In the genomic region with DNA sequence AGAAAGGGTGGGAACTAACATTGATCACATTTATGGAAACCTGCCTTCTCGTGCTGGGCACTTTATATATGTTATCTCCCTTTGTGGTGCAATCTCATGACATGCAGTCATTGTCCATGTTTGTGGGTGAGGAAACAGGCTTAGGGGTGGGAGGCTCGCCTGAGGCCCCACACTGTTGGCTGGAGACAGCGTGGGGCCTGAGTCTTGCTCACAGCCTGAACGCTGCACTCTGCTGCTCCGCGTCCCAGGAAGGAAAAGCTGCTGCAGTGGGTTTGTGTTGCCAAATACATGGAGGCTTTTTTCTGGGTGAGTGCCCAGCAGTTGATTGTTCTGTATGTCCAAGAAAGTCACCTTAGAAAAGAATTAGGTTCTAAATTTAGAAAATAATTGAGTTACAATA, we compare ENCODE assay signal across 25 cellular contexts.
DNase-seq lines count a peak whose midpoint lies in the region; ATAC-seq and TF ChIP-seq lines count a peak whose summit lies in the region.
"Had no signal": no experiment of that assay in that cellular context is flagged by ENCODE, and none has a peak within 500 bp of the region (broad histone marks: within the 10 kb centered on the region; RNA-seq: fewer than 3 reads in every experiment).

No MANE protein-coding gene starts in this region.

- TF ChIP-seq CTCF in fibroblast of pulmonary artery (IDR thresholded peaks at IDR 0.05; ENCODE audit: low read length, missing control alignments), result no peak

- H3K36me3 Mint-ChIP-seq in effector memory CD8-positive, alpha-beta T cell (ENCODE audit: insufficient read depth), result peaks cover 37% of the 10 kb centered on the region

- ATAC-seq in effector memory CD8-positive, alpha-beta T cell (replicated peaks), result no peak
- ATAC-seq in HG02870 (IDR thresholded peaks at IDR 0.05; ENCODE audit: unreplicated experiment), result no peak
- ATAC-seq: activated CD8-positive, alpha-beta T cell treated with anti-CD3 and anti-CD28 coated beads, Interleukin-2, amount 10 ng/mL, durations not matched to agents 7 days and 5 days; activated naive CD4-positive, alpha-beta T cell treated with anti-CD3 and anti-CD28 coated beads, Interleukin-2, amount 50 U/mL, for 72 hours had no signal

- H3K4me3 ChIP-seq in BLaER1 treated with 17β-estradiol and CSF1 and Interleukin-3, amounts not matched to agents 10 nM and 100 nM, result no peak overlapping the region
- H3K4me3 ChIP-seq in fibroblast of pulmonary artery (replicated peaks; ENCODE audit: low read depth, low read length) (no peak overlapping the region), muscle layer of colon (ENCODE audit: low read depth in 1 of 2, low read length in 2 of 2) (no peak overlapping the region)
- H3K4me3 ChIP-seq: dorsolateral prefrontal cortex, Peyer's patch, SJCRH30 had no signal

- peak overlapping the region in 9 of 11 experiments; percentile 3 to 85 (median 50); a peak in 13 of 22 replicates for H3K4me2 ChIP-seq in BLaER1 treated with 17β-estradiol and CSF1 and Interleukin-3, amounts not matched to agents 10 nM and 100 nM

- H3K27ac Mint-ChIP-seq in effector memory CD8-positive, alpha-beta T cell, result no peak overlapping the region
- H3K27ac Mint-ChIP-seq: activated CD8-positive, alpha-beta T cell treated with anti-CD3 and anti-CD28 coated beads, Interleukin-2, amount 10 ng/mL, durations not matched to agents 7 days and 5 days; activated naive CD4-positive, alpha-beta T cell treated with anti-CD3 and anti-CD28 coated beads, Interleukin-2, amount 50 U/mL, for 72 hours; activated T-helper 2 cell treated with anti-CD3 and anti-CD28 coated beads, Interferon-gamma antibody, Interleukin-2, Interleukin-4, amounts not matched to agents 10 μg/mL and 5 μg/mL and 100 μg/mL, durations not matched to agents 14 hours and 24 hours and 36 hours; stimulated activated naive CD8-positive, alpha-beta T cell treated with anti-CD3 and anti-CD28 coated beads, Interleukin-15, Interleukin-2, amounts not matched to agents 100 ng/mL and 50 ng/mL, for 24 hours had no signal

- no peak overlapping the region for H3K4me3 Mint-ChIP-seq in effector memory CD8-positive, alpha-beta T cell
- H3K4me3 Mint-ChIP-seq: activated CD8-positive, alpha-beta T cell treated with anti-CD3 and anti-CD28 coated beads, Interleukin-2, amount 10 ng/mL, durations not matched to agents 7 days and 5 days; central memory CD8-positive, alpha-beta T cell; stimulated activated naive CD8-positive, alpha-beta T cell treated with anti-CD3 and anti-CD28 coated beads, Interleukin-15, Interleukin-2, amounts not matched to agents 100 ng/mL and 50 ng/mL, for 24 hours had no signal

- H3K27ac ChIP-seq in BLaER1 treated with 17β-estradiol and CSF1 and Interleukin-3, amounts not matched to agents 10 nM and 100 nM, result peak overlapping the region in 1 of 11 experiments; percentile 30; a peak in 1 of 22 replicates
- peak overlapping the region; percentile 92 for H3K27ac ChIP-seq in muscle layer of colon (ENCODE audit: low read depth, low read length)
- H3K27ac ChIP-seq: dorsolateral prefrontal cortex had no signal

- DNase-seq in MV-4-11 (lab: John Stamatoyannopoulos, UW) (peak; percentile 77), fibroblast of pulmonary artery (ENCODE audit: low read depth) (peak; percentile 69), anterior cingulate cortex (lab: John Stamatoyannopoulos, UW) (no peak), DMS114 treated with DMSO at 0.1 percent for 48 hours (lab: John Stamatoyannopoulos, UW; ENCODE audit: unreplicated experiment) (no peak)
- DNase-seq in effector memory CD8-positive, alpha-beta T cell, result no peak
- DNase-seq: activated CD4-positive, alpha-beta T cell treated with anti-CD3 and anti-CD28 coated beads for 1 hour; activated CD8-positive, alpha-beta T cell treated with anti-CD3 and anti-CD28 coated beads, Interleukin-2, amount 10 ng/mL, durations not matched to agents 7 days and 5 days; DMS153; head of caudate nucleus; NCI-H1105; NCI-H1930; NCI-H526 treated with DMSO at 0.1 percent for 48 hours; Peyer's patch; T-helper 1 cell; trophoblast cell had no signal

- H3K9ac ChIP-seq in BLaER1 treated with 17β-estradiol and CSF1 and Interleukin-3, amounts not matched to agents 10 nM and 100 nM, result 0 out of 22 replicates have a peak overlapping the region, but pooled peaks of 2 of the 11 experiments have one; percentile 4 to 14
- H3K9ac ChIP-seq in muscle layer of colon (ENCODE audit: low read length), result peak overlapping the region; percentile 3

- no peaks in the 10 kb centered on the region for H3K27me3 Mint-ChIP-seq in effector memory CD8-positive, alpha-beta T cell
- H3K27me3 Mint-ChIP-seq: central memory CD8-positive, alpha-beta T cell; progenitor cell of endocrine pancreas; stimulated activated naive CD8-positive, alpha-beta T cell treated with anti-CD3 and anti-CD28 coated beads, Interleukin-15, Interleukin-2, amounts not matched to agents 100 ng/mL and 50 ng/mL, for 24 hours had no signal

- no peaks in the 10 kb centered on the region for H3K27me3 ChIP-seq in BLaER1 treated with 17β-estradiol and CSF1 and Interleukin-3, amounts not matched to agents 10 nM and 100 nM
- H3K27me3 ChIP-seq in muscle layer of colon (ENCODE audit: control insufficient read depth in 1 of 2, insufficient read depth in 2 of 2, low read length in 2 of 2), result no peaks in the 10 kb centered on the region
- H3K27me3 ChIP-seq: dorsolateral prefrontal cortex, Peyer's patch, SJCRH30 had no signal

- H3K9me3 Mint-ChIP-seq in effector memory CD8-positive, alpha-beta T cell, result peaks cover 5 to 9% of the 10 kb centered on the region in 2 donors

- H3K9me3 ChIP-seq in BLaER1 treated with 17β-estradiol and CSF1 and Interleukin-3, amounts not matched to agents 10 nM and 100 nM (replicated peaks in 1 of 11), result peaks cover 28 to 47% (median 34%) of the 10 kb centered on the region in 11 experiments
- H3K9me3 ChIP-seq in muscle layer of colon (ENCODE audit: low read length), result no peaks in the 10 kb centered on the region

- H4K20me1 ChIP-seq in BLaER1 treated with 17β-estradiol and CSF1 and Interleukin-3, amounts not matched to agents 10 nM and 100 nM, result peaks cover 0 to 45% (median 19%) of the 10 kb centered on the region in 11 experiments; a peak in 15 of 22 replicates

- peaks cover 76 to 98% (median 87%) of the 10 kb centered on the region in 11 experiments for H3K36me3 ChIP-seq in BLaER1 treated with 17β-estradiol and CSF1 and Interleukin-3, amounts not matched to agents 10 nM and 100 nM
- peaks cover 56% of the 10 kb centered on the region for H3K36me3 ChIP-seq in muscle layer of colon (ENCODE audit: insufficient read depth, low read length)

- H3K4me1 Mint-ChIP-seq in effector memory CD8-positive, alpha-beta T cell (ENCODE audit: low read depth in 2 of 2), result no peaks in the 10 kb centered on the region
- H3K4me1 Mint-ChIP-seq: central memory CD8-positive, alpha-beta T cell had no signal

- H3K4me1 ChIP-seq in BLaER1 treated with 17β-estradiol and CSF1 and Interleukin-3, amounts not matched to agents 10 nM and 100 nM, result peaks cover 25 to 42% (median 36%) of the 10 kb centered on the region in 10 experiments
- H3K4me1 ChIP-seq in muscle layer of colon (ENCODE audit: insufficient read depth, low read length), result peaks cover 58% of the 10 kb centered on the region

Comparison
In these comparisons a context has a peak if more than half of its experiments do, and no peak if none do; other contexts are left out.
1. DNase-seq: peak in MV-4-11 (single experiment) and fibroblast of pulmonary artery (single experiment); none in effector memory CD8-positive, alpha-beta T cell (0 of 3), anterior cingulate cortex (0 of 58) and DMS114 treated with DMSO at 0.1 percent for 48 hours (single experiment).